In the genomic region with DNA sequence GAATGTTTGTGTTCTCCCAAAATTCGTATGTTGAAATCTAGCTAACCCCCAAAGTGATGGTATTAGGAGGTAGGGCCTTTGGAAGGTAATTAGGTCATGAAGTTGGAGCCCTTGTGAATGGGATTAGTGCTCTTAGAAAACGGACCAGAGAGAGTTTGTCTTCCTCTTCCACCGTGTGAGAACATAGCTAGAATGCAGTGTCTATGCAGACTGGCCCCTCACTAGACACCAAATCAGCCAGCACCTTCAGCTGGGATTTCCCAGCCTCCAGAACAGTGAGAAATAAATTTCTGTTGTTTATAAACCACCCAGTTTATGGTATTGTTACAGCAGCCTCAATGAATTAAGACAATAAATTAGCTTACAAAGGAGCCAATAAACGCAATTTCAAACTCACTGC, we compare ENCODE assay signal across 1 cellular context.
TF ChIP-seq lines count a peak whose summit lies in the region.

No MANE protein-coding gene starts in this region.

TF ChIP-seq in WTC11, 78 proteins besides CTCF, POLR2A, EP300 and RAD21 (continued from another document):
- TF ChIP-seq, protein P1, sequence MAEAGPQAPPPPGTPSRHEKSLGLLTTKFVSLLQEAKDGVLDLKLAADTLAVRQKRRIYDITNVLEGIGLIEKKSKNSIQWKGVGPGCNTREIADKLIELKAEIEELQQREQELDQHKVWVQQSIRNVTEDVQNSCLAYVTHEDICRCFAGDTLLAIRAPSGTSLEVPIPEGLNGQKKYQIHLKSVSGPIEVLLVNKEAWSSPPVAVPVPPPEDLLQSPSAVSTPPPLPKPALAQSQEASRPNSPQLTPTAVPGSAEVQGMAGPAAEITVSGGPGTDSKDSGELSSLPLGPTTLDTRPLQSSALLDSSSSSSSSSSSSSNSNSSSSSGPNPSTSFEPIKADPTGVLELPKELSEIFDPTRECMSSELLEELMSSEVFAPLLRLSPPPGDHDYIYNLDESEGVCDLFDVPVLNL (CRISPR knock-in tag; IDR thresholded peaks at IDR 0.05; ENCODE audit: borderline replicate concordance, low read depth): no peak
- TF ChIP-seq, protein P2, sequence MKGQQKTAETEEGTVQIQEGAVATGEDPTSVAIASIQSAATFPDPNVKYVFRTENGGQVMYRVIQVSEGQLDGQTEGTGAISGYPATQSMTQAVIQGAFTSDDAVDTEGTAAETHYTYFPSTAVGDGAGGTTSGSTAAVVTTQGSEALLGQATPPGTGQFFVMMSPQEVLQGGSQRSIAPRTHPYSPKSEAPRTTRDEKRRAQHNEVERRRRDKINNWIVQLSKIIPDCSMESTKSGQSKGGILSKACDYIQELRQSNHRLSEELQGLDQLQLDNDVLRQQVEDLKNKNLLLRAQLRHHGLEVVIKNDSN (CRISPR knock-in tag; IDR thresholded peaks at IDR 0.05): no peak
- no peak for TF ChIP-seq CREM (CRISPR knock-in tag; IDR thresholded peaks at IDR 0.05)
- TF ChIP-seq, protein P3, sequence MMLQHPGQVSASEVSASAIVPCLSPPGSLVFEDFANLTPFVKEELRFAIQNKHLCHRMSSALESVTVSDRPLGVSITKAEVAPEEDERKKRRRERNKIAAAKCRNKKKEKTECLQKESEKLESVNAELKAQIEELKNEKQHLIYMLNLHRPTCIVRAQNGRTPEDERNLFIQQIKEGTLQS (CRISPR knock-in tag; conservative IDR thresholded peaks at IDR 0.05): no peak
- no peak for TF ChIP-seq ZNF317 (CRISPR knock-in tag; IDR thresholded peaks at IDR 0.05; ENCODE audit: borderline replicate concordance, low read depth)
- no peak for TF ChIP-seq NR1H2 (CRISPR knock-in tag; IDR thresholded peaks at IDR 0.05)
